ENCODE assay signal across 15 cellular contexts in the genomic region with DNA sequence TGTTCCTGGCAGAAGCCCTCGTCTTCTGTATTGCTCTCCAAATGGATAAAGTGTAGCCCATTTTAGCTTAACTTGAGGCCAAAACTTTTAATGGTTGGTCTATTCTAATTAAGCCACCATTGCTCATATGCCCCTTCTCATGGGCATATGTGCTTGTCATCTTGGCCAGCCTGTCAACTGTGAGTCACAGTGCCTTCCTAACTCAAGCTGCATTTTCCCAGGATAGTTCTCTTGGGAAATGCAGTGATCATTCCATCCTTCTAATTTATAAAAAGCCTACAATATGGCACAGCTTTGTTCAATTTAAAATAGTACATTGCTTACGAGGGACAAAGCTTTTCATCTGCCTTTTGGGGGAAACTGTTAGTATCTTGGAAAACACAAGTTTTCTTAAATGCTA. TPM values are rescaled to one million over a fixed set of nuclear protein-coding genes. Genes with fewer than 3 reads are reported as not detected.
A peak's percentile ranks its signal among the peaks of the same experiment; 100 is the strongest.
DNase-seq lines count a peak whose midpoint lies in the region; ATAC-seq and TF ChIP-seq lines count a peak whose summit lies in the region.
"Had no signal": no experiment of that assay in that cellular context is flagged by ENCODE, and none has a peak within 500 bp of the region (broad histone marks: within the 10 kb centered on the region; RNA-seq: fewer than 3 reads in every experiment).

No MANE protein-coding gene starts in this region.

- H3K4me3 Mint-ChIP-seq in T-helper 2 cell treated with Interferon-gamma antibody and Interleukin-4, amounts not matched to agents 5 μg/mL and 100 μg/mL, for 36 hours, result no peak overlapping the region

- peak; percentile 67 for DNase-seq in AG10803 (ENCODE audit: low read depth)
- peak; percentile 82 for DNase-seq in M059J (ENCODE audit: low read depth)
- peak; percentile 34 for DNase-seq in adipocyte (ENCODE audit: low read depth)
- DNase-seq in kidney tubule cell (ENCODE audit: low spot score), result peak; percentile 79
- DNase-seq in NOMO-1 treated with DMSO at 0.1 percent for 48 hours (lab: John Stamatoyannopoulos, UW; ENCODE audit: unreplicated experiment), result no peak
- DNase-seq in T-helper 2 cell treated with Interferon-gamma antibody and Interleukin-4, amounts not matched to agents 5 μg/mL and 100 μg/mL, for 36 hours (ENCODE audit: low spot score), result no peak
- DNase-seq: body of pancreas; DND-41; MM.1S; NCI-H2081; NCI-H82; stimulated activated naive CD8-positive, alpha-beta T cell treated with anti-CD3 and anti-CD28 coated beads, Interleukin-15, Interleukin-2, amounts not matched to agents 100 U/mL and 50 U/mL, for 24 hours had no signal

- peaks cover 44% of the 10 kb centered on the region for H3K4me1 ChIP-seq in adipocyte (ENCODE audit: control insufficient read depth, insufficient read depth, low read length)

- no peak overlapping the region for H3K9ac ChIP-seq in adipocyte (ENCODE audit: low read length)

- TF ChIP-seq CTCF in AG10803 (conservative IDR thresholded peaks at IDR 0.05; ENCODE audit: low read length), result no peak

- H3K4me3 ChIP-seq in AG10803 (ENCODE audit: low read length) (no peak overlapping the region), adipocyte (ENCODE audit: low read length) (no peak overlapping the region)
- H3K4me3 ChIP-seq: body of pancreas had no signal

- no peaks in the 10 kb centered on the region for H3K36me3 ChIP-seq in adipocyte (ENCODE audit: control insufficient read depth, insufficient read depth, low read length, severe bottlenecking)

- ATAC-seq in HG02885 (IDR thresholded peaks at IDR 0.05; ENCODE audit: poor library complexity, unreplicated experiment), result no peak
- ATAC-seq in HG02623 (IDR thresholded peaks at IDR 0.05; ENCODE audit: unreplicated experiment), result no peak
- ATAC-seq: body of pancreas; stimulated activated naive CD8-positive, alpha-beta T cell treated with anti-CD3 and anti-CD28 coated beads, Interleukin-15, Interleukin-2, amounts not matched to agents 100 U/mL and 50 U/mL, for 24 hours had no signal

- H3K27me3 Mint-ChIP-seq in T-helper 2 cell treated with Interferon-gamma antibody and Interleukin-4, amounts not matched to agents 5 μg/mL and 100 μg/mL, for 36 hours (ENCODE audit: low read depth), result peaks cover 66% of the 10 kb centered on the region

- H3K9me3 ChIP-seq in adipocyte (ENCODE audit: control insufficient read depth, low read length), result no peaks in the 10 kb centered on the region
- H3K9me3 ChIP-seq: body of pancreas had no signal

- no peaks in the 10 kb centered on the region for H3K9me3 Mint-ChIP-seq in T-helper 2 cell treated with Interferon-gamma antibody and Interleukin-4, amounts not matched to agents 5 μg/mL and 100 μg/mL, for 36 hours
- H3K9me3 Mint-ChIP-seq: activated T-helper 2 cell treated with anti-CD3 and anti-CD28 coated beads, Interferon-gamma antibody, Interleukin-2, Interleukin-4, amounts not matched to agents 10 μg/mL and 5 μg/mL and 100 μg/mL, durations not matched to agents 14 hours and 24 hours and 36 hours had no signal

- H3K36me3 Mint-ChIP-seq in T-helper 2 cell treated with Interferon-gamma antibody and Interleukin-4, amounts not matched to agents 5 μg/mL and 100 μg/mL, for 36 hours (ENCODE audit: low read depth), result peaks cover 1% of the 10 kb centered on the region

- H3K27ac Mint-ChIP-seq in T-helper 2 cell treated with Interferon-gamma antibody and Interleukin-4, amounts not matched to agents 5 μg/mL and 100 μg/mL, for 36 hours, result no peak overlapping the region
- H3K27ac Mint-ChIP-seq: activated T-helper 2 cell treated with anti-CD3 and anti-CD28 coated beads, Interferon-gamma antibody, Interleukin-2, Interleukin-4, amounts not matched to agents 10 μg/mL and 5 μg/mL and 100 μg/mL, durations not matched to agents 14 hours and 24 hours and 36 hours had no signal

- H3K4me1 Mint-ChIP-seq in T-helper 2 cell treated with Interferon-gamma antibody and Interleukin-4, amounts not matched to agents 5 μg/mL and 100 μg/mL, for 36 hours (ENCODE audit: low read depth), result peaks cover 13% of the 10 kb centered on the region

- no peaks in the 10 kb centered on the region for H3K27me3 ChIP-seq in adipocyte (replicated peaks; ENCODE audit: control insufficient read depth, insufficient read depth, low read length)
- H3K27me3 ChIP-seq: body of pancreas had no signal

RNA-seq across cellular contexts. Expression of a gene that starts 6.6 kb away (rescaled TPM):
- 7.5 and 8.1 TPM in 2 replicates for total RNA-seq in M059J (2014; rRNA removed; shearing (Covaris generic))
- total RNA-seq: activated T-helper 2 cell treated with anti-CD3 and anti-CD28 coated beads, Interferon-gamma antibody, Interleukin-2, Interleukin-4, amounts not matched to agents 10 μg/mL and 5 μg/mL and 100 μg/mL, durations not matched to agents 14 hours and 24 hours and 36 hours had no signal

Comparison
In these comparisons a context has a peak if more than half of its experiments do, and no peak if none do; other contexts are left out.
1. DNase-seq: peak in AG10803 (single experiment), M059J (single experiment), adipocyte (single experiment) and kidney tubule cell (single experiment); none in NOMO-1 treated with DMSO at 0.1 percent for 48 hours (single experiment) and T-helper 2 cell treated with Interferon-gamma antibody and Interleukin-4, amounts not matched to agents 5 μg/mL and 100 μg/mL, for 36 hours (single experiment).